In genomic region chr3:46882377-46883015, GRCh38 we compare ENCODE assay signal across 1 cellular context.
TF ChIP-seq lines count a peak whose summit lies in the region.

No MANE protein-coding gene starts in this region.

TF ChIP-seq in HEK293, 187 proteins besides CTCF, POLR2A, EP300 and RAD21 (continued from another document):
- TF ChIP-seq, protein P1, sequence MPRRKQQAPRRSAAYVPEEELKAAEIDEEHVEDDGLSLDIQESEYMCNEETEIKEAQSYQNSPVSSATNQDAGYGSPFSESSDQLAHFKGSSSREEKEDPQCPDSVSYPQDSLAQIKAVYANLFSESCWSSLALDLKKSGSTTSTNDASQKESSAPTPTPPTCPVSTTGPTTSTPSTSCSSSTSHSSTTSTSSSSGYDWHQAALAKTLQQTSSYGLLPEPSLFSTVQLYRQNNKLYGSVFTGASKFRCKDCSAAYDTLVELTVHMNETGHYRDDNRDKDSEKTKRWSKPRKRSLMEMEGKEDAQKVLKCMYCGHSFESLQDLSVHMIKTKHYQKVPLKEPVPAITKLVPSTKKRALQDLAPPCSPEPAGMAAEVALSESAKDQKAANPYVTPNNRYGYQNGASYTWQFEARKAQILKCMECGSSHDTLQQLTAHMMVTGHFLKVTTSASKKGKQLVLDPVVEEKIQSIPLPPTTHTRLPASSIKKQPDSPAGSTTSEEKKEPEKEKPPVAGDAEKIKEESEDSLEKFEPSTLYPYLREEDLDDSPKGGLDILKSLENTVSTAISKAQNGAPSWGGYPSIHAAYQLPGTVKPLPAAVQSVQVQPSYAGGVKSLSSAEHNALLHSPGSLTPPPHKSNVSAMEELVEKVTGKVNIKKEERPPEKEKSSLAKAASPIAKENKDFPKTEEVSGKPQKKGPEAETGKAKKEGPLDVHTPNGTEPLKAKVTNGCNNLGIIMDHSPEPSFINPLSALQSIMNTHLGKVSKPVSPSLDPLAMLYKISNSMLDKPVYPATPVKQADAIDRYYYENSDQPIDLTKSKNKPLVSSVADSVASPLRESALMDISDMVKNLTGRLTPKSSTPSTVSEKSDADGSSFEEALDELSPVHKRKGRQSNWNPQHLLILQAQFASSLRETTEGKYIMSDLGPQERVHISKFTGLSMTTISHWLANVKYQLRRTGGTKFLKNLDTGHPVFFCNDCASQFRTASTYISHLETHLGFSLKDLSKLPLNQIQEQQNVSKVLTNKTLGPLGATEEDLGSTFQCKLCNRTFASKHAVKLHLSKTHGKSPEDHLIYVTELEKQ (tag by site-specific recombination; IDR thresholded peaks at IDR 0.05; ENCODE audit: borderline replicate concordance): no peak
- TF ChIP-seq ZNF530 (tag by site-specific recombination; IDR thresholded peaks at IDR 0.05; ENCODE audit: low read depth): no peak
- TF ChIP-seq GLIS2 (tag by site-specific recombination; IDR thresholded peaks at IDR 0.05): peak; percentile 35; the same call in 1 of the 2 replicates
- no peak for TF ChIP-seq ZNF658 (tag by site-specific recombination; IDR thresholded peaks at IDR 0.05)
- no peak for TF ChIP-seq ZNF239 (tag by site-specific recombination; IDR thresholded peaks at IDR 0.05)
- TF ChIP-seq ZNF140 (tag by site-specific recombination; IDR thresholded peaks at IDR 0.05): no peak
- TF ChIP-seq, protein P2, sequence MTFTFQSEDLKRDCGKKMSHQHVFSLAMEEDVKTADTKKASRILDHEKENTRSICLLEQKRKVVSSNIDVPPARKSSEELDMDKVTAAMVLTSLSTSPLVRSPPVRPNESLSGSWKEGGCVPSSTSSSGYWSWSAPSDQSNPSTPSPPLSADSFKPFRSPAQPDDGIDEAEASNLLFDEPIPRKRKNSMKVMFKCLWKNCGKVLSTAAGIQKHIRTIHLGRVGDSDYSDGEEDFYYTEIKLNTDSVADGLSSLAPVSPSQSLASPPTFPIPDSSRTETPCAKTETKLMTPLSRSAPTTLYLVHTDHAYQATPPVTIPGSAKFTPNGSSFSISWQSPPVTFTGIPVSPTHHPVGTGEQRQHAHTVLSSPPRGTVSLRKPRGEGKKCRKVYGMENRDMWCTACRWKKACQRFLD (tag by site-specific recombination; IDR thresholded peaks at IDR 0.05): no peak
- TF ChIP-seq, protein P3, sequence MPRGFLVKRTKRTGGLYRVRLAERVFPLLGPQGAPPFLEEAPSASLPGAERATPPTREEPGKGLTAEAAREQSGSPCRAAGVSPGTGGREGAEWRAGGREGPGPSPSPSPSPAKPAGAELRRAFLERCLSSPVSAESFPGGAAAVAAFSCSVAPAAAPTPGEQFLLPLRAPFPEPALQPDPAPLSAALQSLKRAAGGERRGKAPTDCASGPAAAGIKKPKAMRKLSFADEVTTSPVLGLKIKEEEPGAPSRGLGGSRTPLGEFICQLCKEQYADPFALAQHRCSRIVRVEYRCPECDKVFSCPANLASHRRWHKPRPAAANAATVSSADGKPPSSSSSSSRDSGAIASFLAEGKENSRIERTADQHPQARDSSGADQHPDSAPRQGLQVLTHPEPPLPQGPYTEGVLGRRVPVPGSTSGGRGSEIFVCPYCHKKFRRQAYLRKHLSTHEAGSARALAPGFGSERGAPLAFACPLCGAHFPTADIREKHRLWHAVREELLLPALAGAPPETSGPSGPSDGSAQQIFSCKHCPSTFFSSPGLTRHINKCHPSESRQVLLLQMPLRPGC (tag by site-specific recombination; IDR thresholded peaks at IDR 0.05): no peak
- TF ChIP-seq ZNF645 (tag by site-specific recombination; IDR thresholded peaks at IDR 0.05): no peak
- TF ChIP-seq ZNF157 (tag by site-specific recombination; IDR thresholded peaks at IDR 0.05): no peak
- no peak for TF ChIP-seq ZNF692 (tag by site-specific recombination; IDR thresholded peaks at IDR 0.05)
- TF ChIP-seq, protein P4, sequence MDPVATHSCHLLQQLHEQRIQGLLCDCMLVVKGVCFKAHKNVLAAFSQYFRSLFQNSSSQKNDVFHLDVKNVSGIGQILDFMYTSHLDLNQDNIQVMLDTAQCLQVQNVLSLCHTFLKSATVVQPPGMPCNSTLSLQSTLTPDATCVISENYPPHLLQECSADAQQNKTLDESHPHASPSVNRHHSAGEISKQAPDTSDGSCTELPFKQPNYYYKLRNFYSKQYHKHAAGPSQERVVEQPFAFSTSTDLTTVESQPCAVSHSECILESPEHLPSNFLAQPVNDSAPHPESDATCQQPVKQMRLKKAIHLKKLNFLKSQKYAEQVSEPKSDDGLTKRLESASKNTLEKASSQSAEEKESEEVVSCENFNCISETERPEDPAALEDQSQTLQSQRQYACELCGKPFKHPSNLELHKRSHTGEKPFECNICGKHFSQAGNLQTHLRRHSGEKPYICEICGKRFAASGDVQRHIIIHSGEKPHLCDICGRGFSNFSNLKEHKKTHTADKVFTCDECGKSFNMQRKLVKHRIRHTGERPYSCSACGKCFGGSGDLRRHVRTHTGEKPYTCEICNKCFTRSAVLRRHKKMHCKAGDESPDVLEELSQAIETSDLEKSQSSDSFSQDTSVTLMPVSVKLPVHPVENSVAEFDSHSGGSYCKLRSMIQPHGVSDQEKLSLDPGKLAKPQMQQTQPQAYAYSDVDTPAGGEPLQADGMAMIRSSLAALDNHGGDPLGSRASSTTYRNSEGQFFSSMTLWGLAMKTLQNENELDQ (tag by site-specific recombination; IDR thresholded peaks at IDR 0.05; ENCODE audit: low read depth): no peak
- no peak for TF ChIP-seq ZNF639 (tag by site-specific recombination; IDR thresholded peaks at IDR 0.05)
- TF ChIP-seq ZNF529 (tag by site-specific recombination; IDR thresholded peaks at IDR 0.05; ENCODE audit: insufficient replicate concordance): no peak
- no peak for TF ChIP-seq ZNF768 (tag by site-specific recombination; IDR thresholded peaks at IDR 0.05)
- TF ChIP-seq, protein P5, sequence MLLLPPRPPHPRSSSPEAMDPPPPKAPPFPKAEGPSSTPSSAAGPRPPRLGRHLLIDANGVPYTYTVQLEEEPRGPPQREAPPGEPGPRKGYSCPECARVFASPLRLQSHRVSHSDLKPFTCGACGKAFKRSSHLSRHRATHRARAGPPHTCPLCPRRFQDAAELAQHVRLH (tag by site-specific recombination; IDR thresholded peaks at IDR 0.05): no peak
